1 cellular context compared by ENCODE assay signal in genomic region chr3:16546186-16547004, GRCh38.
A peak's percentile ranks its signal among the peaks of the same experiment; 100 is the strongest.
TF ChIP-seq lines count a peak whose summit lies in the region.

No MANE protein-coding gene starts in this region.

TF ChIP-seq in K562, 482 proteins besides CTCF, POLR2A, EP300 and RAD21 (continued from another document and continues in another):
- TF ChIP-seq IRF1 (CRISPR knock-in tag; IDR thresholded peaks at IDR 0.05; ENCODE audit: borderline replicate concordance) (no peak), KLF13 (tag; IDR thresholded peaks at IDR 0.05; ENCODE audit: borderline replicate concordance, low read depth) (no peak), MIER1 (IDR thresholded peaks at IDR 0.05; ENCODE audit: low read depth) (no peak), MGA (IDR thresholded peaks at IDR 0.05) (peak; percentile 12; the same call in 1 of the 2 replicates), PTRF (tag; IDR thresholded peaks at IDR 0.05) (no peak), PML (IDR thresholded peaks at IDR 0.05; ENCODE audit: low read length) (peak; percentile 51), TGIF2 (CRISPR knock-in tag; IDR thresholded peaks at IDR 0.05) (no peak), HMGN3 (IDR thresholded peaks at IDR 0.05; ENCODE audit: borderline replicate concordance, extremely low read depth, insufficient read length, low read depth, low read length) (peak; percentile 53), SRSF7 (optimal IDR thresholded peaks at IDR 0.05; ENCODE audit: low read depth, low read length) (no peak), ZNF583 (CRISPR knock-in tag; IDR thresholded peaks at IDR 0.05) (no peak), TBL1XR1 (IDR thresholded peaks at IDR 0.05; ENCODE audit: low read length in 2 of 2) (peak in 1 of 2 experiments; percentile 87; a peak in 2 of 4 replicates), ZFP36 (IDR thresholded peaks at IDR 0.05; ENCODE audit: low read depth, low read length, partially characterized antibody) (peak; percentile 11), ZEB2 (IDR thresholded peaks at IDR 0.05) (peak; percentile 36; the same call in 1 of the 2 replicates), HDAC1 (IDR thresholded peaks at IDR 0.05) (0 out of 4 replicates have a peak, but pooled peaks of 1 of the 2 experiments have one; percentile 40), NFYB (IDR thresholded peaks at IDR 0.05; ENCODE audit: extremely low read depth, insufficient read length) (no peak), ZNF561 (CRISPR knock-in tag; conservative IDR thresholded peaks at IDR 0.05) (no peak), ZNF589 (CRISPR knock-in tag; IDR thresholded peaks at IDR 0.05; ENCODE audit: low read depth) (peak; percentile 75; the same call in 1 of the 2 replicates), NEUROD1 (IDR thresholded peaks at IDR 0.05; ENCODE audit: borderline replicate concordance, low read depth, low read length, partially characterized antibody) (peak; percentile 54), REST (CRISPR knock-in tag; IDR thresholded peaks at IDR 0.05; ENCODE audit: low read depth) (no peak), PHF8 (IDR thresholded peaks at IDR 0.05; ENCODE audit: borderline replicate concordance, low read length) (no peak), FOXK2 (conservative IDR thresholded peaks at IDR 0.05 in 1 of 2, IDR thresholded peaks at IDR 0.05 in 1 of 2; ENCODE audit: low read depth in 2 of 2) (no peak), CHD7 (IDR thresholded peaks at IDR 0.05; ENCODE audit: low read depth, low read length) (no peak), MYC (IDR thresholded peaks at IDR 0.05; ENCODE audit: low read depth, low read length) (peak; percentile 68), MYC (CRISPR knock-in tag; IDR thresholded peaks at IDR 0.05; ENCODE audit: borderline replicate concordance, low read depth) (no peak), ATF7 (IDR thresholded peaks at IDR 0.05) (peak; percentile 70), ID3 (CRISPR knock-in tag; IDR thresholded peaks at IDR 0.05) (no peak), ID3 (tag; IDR thresholded peaks at IDR 0.05) (peak; percentile 27; the same call in 1 of the 2 replicates)
